ENCODE assay signal across 26 cellular contexts in genomic region chr5:59992206-59992605, GRCh38.
"Had no signal": no experiment of that assay in that cellular context is flagged by ENCODE, and none has a peak within 500 bp of the region (broad histone marks: within the 10 kb centered on the region; RNA-seq: fewer than 3 reads in every experiment).

No MANE protein-coding gene starts in this region.

- H3K4me3 ChIP-seq: hepatocyte, left ventricle myocardium inferior, lung, mucosa of descending colon, ovary, prostate gland, skin epidermis, stomach, suprapubic skin, thoracic aorta, tibial nerve, vagina had no signal

- H3K27ac ChIP-seq: hepatocyte, left ventricle myocardium inferior, ovary, prostate gland, skin epidermis, stomach, suprapubic skin, thoracic aorta, tibial nerve, vagina had no signal

- H3K36me3 Mint-ChIP-seq: naive thymus-derived CD4-positive, alpha-beta T cell; natural killer cell treated with Interleukin-12 subunit alpha and Interleukin-12 subunit beta and Interleukin-15 and Interleukin-18, amount 100 ng/mL, for 72 hours; stimulated activated naive B cell treated with anti-CD40 and anti-IgM and Interleukin-4, amounts not matched to agents 10 μg/mL and 1 μg/mL and 100 μg/mL, for 72 hours; type B pancreatic cell had no signal

- H3K27me3 Mint-ChIP-seq: naive thymus-derived CD4-positive, alpha-beta T cell; natural killer cell treated with Interleukin-12 subunit alpha and Interleukin-12 subunit beta and Interleukin-15 and Interleukin-18, amount 100 ng/mL, for 72 hours; stimulated activated naive B cell treated with anti-CD40 and anti-IgM and Interleukin-4, amounts not matched to agents 10 μg/mL and 1 μg/mL and 100 μg/mL, for 72 hours; type B pancreatic cell had no signal

- H3K4me1 ChIP-seq: left ventricle myocardium inferior, prostate gland, stomach, suprapubic skin, tibial nerve, vagina had no signal

- H3K4me3 Mint-ChIP-seq: naive thymus-derived CD4-positive, alpha-beta T cell; natural killer cell treated with Interleukin-12 subunit alpha and Interleukin-12 subunit beta and Interleukin-15 and Interleukin-18, amount 100 ng/mL, for 72 hours; stimulated activated naive B cell treated with anti-CD40 and anti-IgM and Interleukin-4, amounts not matched to agents 10 μg/mL and 1 μg/mL and 100 μg/mL, for 72 hours; type B pancreatic cell had no signal

- H3K4me2 ChIP-seq: hepatocyte had no signal

- H3K4me1 Mint-ChIP-seq: naive thymus-derived CD4-positive, alpha-beta T cell; stimulated activated naive B cell treated with anti-CD40 and anti-IgM and Interleukin-4, amounts not matched to agents 10 μg/mL and 1 μg/mL and 100 μg/mL, for 72 hours had no signal

- H3K27me3 ChIP-seq: hepatocyte, ovary, stomach, suprapubic skin, tibial nerve, vagina had no signal

- H3K9me3 Mint-ChIP-seq: stimulated activated naive B cell treated with anti-CD40 and anti-IgM and Interleukin-4, amounts not matched to agents 10 μg/mL and 1 μg/mL and 100 μg/mL, for 72 hours; type B pancreatic cell had no signal

- H3K36me3 ChIP-seq: left ventricle myocardium inferior, ovary, prostate gland, stomach, suprapubic skin, thoracic aorta, tibial nerve, vagina had no signal

- H3K9me3 ChIP-seq: left ventricle myocardium inferior, mucosa of descending colon, ovary, prostate gland, stomach, suprapubic skin, thoracic aorta, tibial nerve, vagina had no signal

- H3K27ac Mint-ChIP-seq: naive thymus-derived CD4-positive, alpha-beta T cell; natural killer cell treated with Interleukin-12 subunit alpha and Interleukin-12 subunit beta and Interleukin-15 and Interleukin-18, amount 100 ng/mL, for 72 hours; stimulated activated naive B cell treated with anti-CD40 and anti-IgM and Interleukin-4, amounts not matched to agents 10 μg/mL and 1 μg/mL and 100 μg/mL, for 72 hours; type B pancreatic cell had no signal

- DNase-seq: islet precursor cell; left ventricle myocardium inferior; midbrain; mucosa of descending colon; naive thymus-derived CD4-positive, alpha-beta T cell; ovary; retina; right cardiac atrium; stimulated activated CD4-positive, alpha-beta T cell treated with anti-CD3 and anti-CD28 coated beads, Interleukin-12 subunit alpha, Interleukin-12 subunit beta, amount 100 ng/mL, for 4 hours; stimulated activated CD4-positive, alpha-beta T cell treated with anti-CD3 and anti-CD28 coated beads, Interleukin-15, amount 100 ng/mL, for 24 hours; stimulated activated CD4-positive, alpha-beta T cell treated with anti-CD3 and anti-CD28 coated beads, Interleukin-2, amount 100 ng/mL, for 24 hours; stimulated activated CD4-positive, alpha-beta T cell treated with anti-CD3 and anti-CD28 coated beads, Interleukin-4, amount 100 ng/mL, for 1 hour; stimulated activated naive B cell treated with anti-CD40 and anti-IgM and Interleukin-4, amounts not matched to agents 10 μg/mL and 1 μg/mL and 100 μg/mL, for 72 hours; stimulated activated naive CD8-positive, alpha-beta T cell treated with anti-CD3 and anti-CD28 coated beads, Interleukin-15, Interleukin-2, amounts not matched to agents 100 U/mL and 50 U/mL, for 24 hours; stomach had no signal

- ATAC-seq: mucosa of descending colon; naive thymus-derived CD4-positive, alpha-beta T cell; natural killer cell treated with Interleukin-12 subunit alpha and Interleukin-12 subunit beta and Interleukin-15 and Interleukin-18, amount 100 ng/mL, for 72 hours; right cardiac atrium; sciatic nerve; stimulated activated naive B cell treated with anti-CD40 and anti-IgM and Interleukin-4, amounts not matched to agents 10 μg/mL and 1 μg/mL and 100 μg/mL, for 72 hours; stimulated activated naive CD8-positive, alpha-beta T cell treated with anti-CD3 and anti-CD28 coated beads, Interleukin-15, Interleukin-2, amounts not matched to agents 100 U/mL and 50 U/mL, for 24 hours had no signal

- H2AFZ ChIP-seq: hepatocyte had no signal

- H3K79me2 ChIP-seq: hepatocyte had no signal
